Comparison of ENCODE assay signal across 16 cellular contexts in genomic region chr15:40010681-40011080, GRCh38. TPM values are rescaled to one million over a fixed set of nuclear protein-coding genes. Genes with fewer than 3 reads are reported as not detected.
DNase-seq lines count a peak whose midpoint lies in the region; ATAC-seq and TF ChIP-seq lines count a peak whose summit lies in the region.
"Had no signal": no experiment of that assay in that cellular context is flagged by ENCODE, and none has a peak within 500 bp of the region (broad histone marks: within the 10 kb centered on the region; RNA-seq: fewer than 3 reads in every experiment).

No MANE protein-coding gene starts in this region.

- H3K36me3 ChIP-seq in skeletal muscle satellite cell (ENCODE audit: insufficient read depth, low read length), result peaks cover 73% of the 10 kb centered on the region
- H3K36me3 ChIP-seq: uterus had no signal

- H3K27me3 Mint-ChIP-seq in activated naive CD8-positive, alpha-beta T cell treated with anti-CD3 and anti-CD28 coated beads, Interleukin-2, amount 50 U/mL, for 24 hours, result no peaks in the 10 kb centered on the region
- H3K27me3 Mint-ChIP-seq: activated CD4-positive, alpha-beta T cell treated with anti-CD3 and anti-CD28 coated beads for 36 hours; activated naive CD8-positive, alpha-beta T cell treated with anti-CD3 and anti-CD28 coated beads, Interleukin-2, amount 10 ng/mL, durations not matched to agents 7 days and 5 days; T-helper 17 cell had no signal

- peak overlapping the region; percentile 57 for H3K4me2 ChIP-seq in skeletal muscle satellite cell (ENCODE audit: low read length)

- H3K9me3 Mint-ChIP-seq in activated naive CD8-positive, alpha-beta T cell treated with anti-CD3 and anti-CD28 coated beads, Interleukin-2, amount 50 U/mL, for 24 hours, result peaks cover 17% of the 10 kb centered on the region

- peak overlapping the region; percentile 51 for H3K9ac ChIP-seq in skeletal muscle satellite cell (ENCODE audit: low read depth, low read length)

- peaks cover 65% of the 10 kb centered on the region for H3K36me3 Mint-ChIP-seq in activated naive CD8-positive, alpha-beta T cell treated with anti-CD3 and anti-CD28 coated beads, Interleukin-2, amount 50 U/mL, for 24 hours (ENCODE audit: low read depth)

- no peak for TF ChIP-seq CTCF in cardiac fibroblast (IDR thresholded peaks at IDR 0.05; ENCODE audit: low read depth, low read length)

- no peaks in the 10 kb centered on the region for H3K27me3 ChIP-seq in skeletal muscle satellite cell (ENCODE audit: control insufficient read depth, insufficient read depth, low read length)
- H3K27me3 ChIP-seq: uterus had no signal

- DNase-seq in HCEC 1CT, result peak; percentile 68
- DNase-seq in cardiac fibroblast (ENCODE audit: low read depth in 2 of 2), result peak; percentile 62 to 68
- DNase-seq in left lobe of liver (ENCODE audit: low spot score), result peak; percentile 82
- DNase-seq in posterior vena cava (ENCODE audit: low spot score), result no peak
- DNase-seq in activated naive CD8-positive, alpha-beta T cell treated with anti-CD3 and anti-CD28 coated beads, Interleukin-2, amount 50 U/mL, for 24 hours, result no peak
- DNase-seq: activated CD4-positive, alpha-beta T cell treated with anti-CD3 and anti-CD28 coated beads for 36 hours; activated naive CD8-positive, alpha-beta T cell treated with anti-CD3 and anti-CD28 coated beads, Interleukin-2, amount 10 ng/mL, durations not matched to agents 7 days and 5 days; COR-L47; NCI-H2107; right cardiac atrium; stimulated activated naive CD4-positive, alpha-beta T cell treated with Interleukin-2 at 50 U/mL for 16 hours; T-helper 17 cell; uterus had no signal

- no peaks in the 10 kb centered on the region for H3K4me1 Mint-ChIP-seq in activated naive CD8-positive, alpha-beta T cell treated with anti-CD3 and anti-CD28 coated beads, Interleukin-2, amount 50 U/mL, for 24 hours
- H3K4me1 Mint-ChIP-seq: activated CD4-positive, alpha-beta T cell treated with anti-CD3 and anti-CD28 coated beads for 36 hours; activated naive CD8-positive, alpha-beta T cell treated with anti-CD3 and anti-CD28 coated beads, Interleukin-2, amount 10 ng/mL, durations not matched to agents 7 days and 5 days had no signal

- H3K4me3 ChIP-seq in cardiac fibroblast (replicated peaks in 1 of 2; ENCODE audit: low read depth in 2 of 2, low read length in 2 of 2) (no peak overlapping the region), skeletal muscle satellite cell (ENCODE audit: low read length) (no peak overlapping the region)
- H3K4me3 ChIP-seq: uterus had no signal

- peaks cover 4% of the 10 kb centered on the region for H3K9me3 ChIP-seq in skeletal muscle satellite cell (replicated peaks; ENCODE audit: low read length)
- H3K9me3 ChIP-seq: uterus had no signal

- no peak overlapping the region for H3K4me3 Mint-ChIP-seq in activated naive CD8-positive, alpha-beta T cell treated with anti-CD3 and anti-CD28 coated beads, Interleukin-2, amount 50 U/mL, for 24 hours
- H3K4me3 Mint-ChIP-seq: activated CD4-positive, alpha-beta T cell treated with anti-CD3 and anti-CD28 coated beads for 36 hours; activated naive CD8-positive, alpha-beta T cell treated with anti-CD3 and anti-CD28 coated beads, Interleukin-2, amount 10 ng/mL, durations not matched to agents 7 days and 5 days; T-helper 17 cell had no signal

- H3K4me1 ChIP-seq in skeletal muscle satellite cell (ENCODE audit: control insufficient read depth, insufficient read depth, low read length), result peaks cover 48% of the 10 kb centered on the region
- H3K4me1 ChIP-seq: uterus had no signal

- ATAC-seq in left lobe of liver (peak; percentile 96), GM18867 (IDR thresholded peaks at IDR 0.05; ENCODE audit: unreplicated experiment) (no peak)
- no peak for ATAC-seq in activated naive CD8-positive, alpha-beta T cell treated with anti-CD3 and anti-CD28 coated beads, Interleukin-2, amount 50 U/mL, for 24 hours
- ATAC-seq: activated CD4-positive, alpha-beta T cell treated with anti-CD3 and anti-CD28 coated beads for 36 hours; HCT116; right cardiac atrium; T-helper 17 cell had no signal

- no peak overlapping the region for H3K27ac Mint-ChIP-seq in activated naive CD8-positive, alpha-beta T cell treated with anti-CD3 and anti-CD28 coated beads, Interleukin-2, amount 50 U/mL, for 24 hours
- H3K27ac Mint-ChIP-seq: activated CD4-positive, alpha-beta T cell treated with anti-CD3 and anti-CD28 coated beads for 36 hours; activated naive CD8-positive, alpha-beta T cell treated with anti-CD3 and anti-CD28 coated beads, Interleukin-2, amount 10 ng/mL, durations not matched to agents 7 days and 5 days; T-helper 17 cell had no signal

- intact Hi-C loops in posterior vena cava (cut with DNase I), result no loop called here

RNA-seq across cellular contexts. Expression of gene SRP14, which starts 28.3 kb away (rescaled TPM):
- total RNA-seq in left lobe of liver, result 56.8 TPM
- 61.1 and 87.6 TPM in 2 replicates for total RNA-seq in skeletal muscle satellite cell (2012; rRNA removed)
- 100 to 1,000 TPM; 148 to 160 TPM for total RNA-seq in posterior vena cava

Comparison
In these comparisons a context has a peak if more than half of its experiments do, and no peak if none do; other contexts are left out.
1. DNase-seq: peak in HCEC 1CT (single experiment), cardiac fibroblast (2 of 2) and left lobe of liver (single experiment); none in posterior vena cava (single experiment) and activated naive CD8-positive, alpha-beta T cell treated with anti-CD3 and anti-CD28 coated beads, Interleukin-2, amount 50 U/mL, for 24 hours (single experiment).